In the genomic region with DNA sequence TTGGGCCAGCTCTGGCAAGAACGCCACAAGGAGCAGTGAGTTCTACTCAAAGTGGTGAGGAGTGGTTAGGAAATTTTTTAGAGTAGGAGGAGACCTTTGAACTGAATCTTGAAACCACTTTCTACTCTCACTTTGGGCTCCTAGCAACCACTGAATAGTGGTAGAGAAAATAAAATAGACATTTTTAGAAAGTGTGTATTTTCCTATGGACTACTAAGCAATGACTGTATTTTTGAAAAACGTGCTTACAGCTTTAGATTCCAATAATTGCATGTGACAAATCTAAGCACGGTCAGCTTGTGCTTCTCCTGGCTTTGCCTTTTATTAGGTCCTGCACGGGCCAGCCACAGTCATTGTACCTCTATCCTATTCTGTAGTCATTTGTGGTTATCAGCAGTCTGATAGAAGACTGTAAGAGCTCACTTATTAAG, we compare ENCODE assay signal across 11 cellular contexts. TPM values are rescaled to one million over a fixed set of nuclear protein-coding genes. Genes with fewer than 3 reads are reported as not detected.
DNase-seq lines count a peak whose midpoint lies in the region; ATAC-seq, FAIRE-seq and TF ChIP-seq lines count a peak whose summit lies in the region.
"Had no signal": no experiment of that assay in that cellular context is flagged by ENCODE, and none has a peak within 500 bp of the region (broad histone marks: within the 10 kb centered on the region; RNA-seq: fewer than 3 reads in every experiment).

No MANE protein-coding gene starts in this region.

- peak; percentile 81 for FAIRE-seq in GM12891 (lab: Jason Lieb, UNC)

- no peaks in the 10 kb centered on the region for H3K36me3 ChIP-seq in left lung
- H3K36me3 ChIP-seq in esophagus muscularis mucosa: no peaks in the 10 kb centered on the region
- H3K36me3 ChIP-seq in A673 (ENCODE audit: insufficient read depth, low read length, poor library complexity, severe bottlenecking): no peaks in the 10 kb centered on the region

- ATAC-seq in GM19455 (IDR thresholded peaks at IDR 0.05; ENCODE audit: unreplicated experiment) (peak; percentile 50), HG03342 (IDR thresholded peaks at IDR 0.05; ENCODE audit: unreplicated experiment) (peak; percentile 53), left lung (peak; percentile 82)

- H3K4me1 ChIP-seq in left lung (peaks cover 31 to 97% of the 10 kb centered on the region in 2 donors), esophagus muscularis mucosa (peaks cover 19 to 48% (median 32%) of the 10 kb centered on the region in 4 donors), A673 (ENCODE audit: insufficient read depth, low read length, poor library complexity, severe bottlenecking) (no peaks in the 10 kb centered on the region)

- DNase-seq in GM12891 (ENCODE audit: insufficient read length, low spot score): no peak
- no peak for DNase-seq in left lung
- DNase-seq in esophagus muscularis mucosa (ENCODE audit: extremely low spot score): no peak
- DNase-seq in SHP77 treated with DMSO at 0.1 percent for 48 hours (lab: John Stamatoyannopoulos, UW): no peak
- no peak for DNase-seq in A673 (ENCODE audit: low spot score)
- DNase-seq in NCI-H2081 (lab: John Stamatoyannopoulos, UW): no peak
- DNase-seq: activated naive CD4-positive, alpha-beta T cell treated with anti-CD3 and anti-CD28 coated beads for 36 hours had no signal

- no peaks in the 10 kb centered on the region for H3K9me3 ChIP-seq in left lung
- no peaks in the 10 kb centered on the region for H3K9me3 ChIP-seq in esophagus muscularis mucosa
- H3K9me3 ChIP-seq in A673 (ENCODE audit: low read depth, low read length, poor library complexity, severe bottlenecking): no peaks in the 10 kb centered on the region

- WGBS in esophagus muscularis mucosa: 55% methylated on average over 4 of the region's 4 CpGs

- H3K27ac ChIP-seq in left lung (peak overlapping the region; percentile 47 to 69), esophagus muscularis mucosa (replicated peaks in 1 of 4) (peak overlapping the region in 1 of 4 donors; percentile 31), A673 (ENCODE audit: low read depth, low read length, poor library complexity, severe bottlenecking) (no peak overlapping the region)
- H3K27ac ChIP-seq: C4-2B, VCaP had no signal

- TF ChIP-seq POLR2A in GM12891 (IDR thresholded peaks at IDR 0.05; ENCODE audit: low read depth, low read length) (no peak), esophagus muscularis mucosa (IDR thresholded peaks at IDR 0.05; ENCODE audit: low read depth) (no peak)

- no peak for TF ChIP-seq EP300 in esophagus muscularis mucosa (IDR thresholded peaks at IDR 0.05)

- H3K27me3 ChIP-seq in left lung: no peaks in the 10 kb centered on the region
- H3K27me3 ChIP-seq in esophagus muscularis mucosa: no peaks in the 10 kb centered on the region
- no peaks in the 10 kb centered on the region for H3K27me3 ChIP-seq in A673 (replicated peaks; ENCODE audit: insufficient read depth, low read depth, low read length, poor library complexity)

- POLR2A ChIA-PET in A673 (lab: Charles Lee; ENCODE audit: low non-redundant PET): no interaction called here

- H3K4me3 ChIP-seq in left lung: no peak overlapping the region
- H3K4me3 ChIP-seq in esophagus muscularis mucosa: no peak overlapping the region
- H3K4me3 ChIP-seq in A673 (ENCODE audit: low read depth, low read length, poor library complexity, severe bottlenecking): no peak overlapping the region

- TF ChIP-seq CTCF in left lung (IDR thresholded peaks at IDR 0.05) (no peak), esophagus muscularis mucosa (IDR thresholded peaks at IDR 0.05) (no peak), A673 (conservative IDR thresholded peaks at IDR 0.05; ENCODE audit: low read depth, low read length) (no peak)

- intact Hi-C loops in left lung (cut with DNase I): no loop called here
- intact Hi-C loops in esophagus muscularis mucosa (cut with DNase I): no loop called here
- intact Hi-C loops in A673 (cut with micrococcal nuclease; ENCODE audit: unreplicated experiment): no loop called here

- CTCF ChIA-PET in A673 (lab: Charles Lee): no interaction called here

- no TSS peak for BruUV-seq in A673 (replicated peaks; lab: Mats Ljungman, UMichigan)

TF ChIP-seq in GM12891, 5 proteins besides CTCF, POLR2A, EP300 and RAD21:
- no peak for TF ChIP-seq POLR2AphosphoS5 (IDR thresholded peaks at IDR 0.05; ENCODE audit: low read depth, low read length)
- no peak for TF ChIP-seq TAF1 (IDR thresholded peaks at IDR 0.05; ENCODE audit: low read depth, low read length)
- TF ChIP-seq POU2F2 (IDR thresholded peaks at IDR 0.05; ENCODE audit: low read depth, low read length): no peak
- TF ChIP-seq SPI1 (IDR thresholded peaks at IDR 0.05; ENCODE audit: low read depth, low read length): no peak
- no peak for TF ChIP-seq PAX5 (IDR thresholded peaks at IDR 0.05; ENCODE audit: insufficient read depth, low read length, severe bottlenecking)

RNA-seq across cellular contexts. Expression of gene IFNGR1, which starts 8.7 kb away (rescaled TPM):
- 114 TPM for polyA plus RNA-seq in GM12891 (2012; ENCODE audit: low read depth, missing spikeins)
- total RNA-seq in left lung (100 to 1,000 TPM; 131 to 171 TPM), esophagus muscularis mucosa (10 to 100 TPM; 52.8 to 95.9 (median 62.9) TPM), A673 (2021) (18.4 and 19.3 TPM in 2 replicates)

RNA-seq across cellular contexts. Expression of gene IL22RA2, which starts 54.4 kb away (rescaled TPM):
- 0.49 TPM for polyA plus RNA-seq in GM12891 (2012; ENCODE audit: low read depth, missing spikeins)
- total RNA-seq in left lung (not detected), esophagus muscularis mucosa (not detected), A673 (2021) (not detected in 2 replicates)
- total RNA-seq: activated naive CD4-positive, alpha-beta T cell treated with anti-CD3 and anti-CD28 coated beads for 36 hours had no signal
